ENCODE assay signal across 21 cellular contexts in genomic region chr1:98674075-98674781, GRCh38. TPM values are rescaled to one million over a fixed set of nuclear protein-coding genes. Genes with fewer than 3 reads are reported as not detected.
DNase-seq lines count a peak whose midpoint lies in the region; ATAC-seq, FAIRE-seq and TF ChIP-seq lines count a peak whose summit lies in the region.
"Had no signal": no experiment of that assay in that cellular context is flagged by ENCODE, and none has a peak within 500 bp of the region (broad histone marks: within the 10 kb centered on the region; RNA-seq: fewer than 3 reads in every experiment).

No MANE protein-coding gene starts in this region.

- RAD21 ChIA-PET in GM12878 (lab: Charles Lee; ENCODE audit: unreplicated experiment), result no interaction called here

- WGBS in GM12878 (ENCODE audit: insufficient coverage, insufficient replicate concordance, low lambda C conversion rate, missing lambda C conversion rate), result 2% methylated on average over 5 of the region's 5 CpGs

- H3K4me3 ChIP-seq in HEK293 (ENCODE audit: low read depth, low read length) (no peak overlapping the region), GM12878 (no peak overlapping the region), foreskin fibroblast (ENCODE audit: low read depth in 1 of 2, low read length in 2 of 2) (no peak overlapping the region)
- H3K4me3 ChIP-seq: right atrium auricular region had no signal

- no peaks in the 10 kb centered on the region for H3K36me3 ChIP-seq in HEK293 (ENCODE audit: control insufficient read depth in 2 of 2, insufficient read depth in 1 of 2, low read length in 2 of 2)
- no peaks in the 10 kb centered on the region for H3K36me3 ChIP-seq in GM12878 (ENCODE audit: control insufficient read depth in 2 of 2, insufficient read depth in 2 of 2, low read length in 1 of 2)
- H3K36me3 ChIP-seq: brain microvascular endothelial cell, right atrium auricular region had no signal

- peak; percentile 26; the same call in 1 of the 3 replicates for ATAC-seq in GM12878
- ATAC-seq: activated CD4-positive, CD25-positive, alpha-beta regulatory T cell treated with anti-CD3 and anti-CD28 coated beads, Interleukin-2, amount 50 U/mL, for 24 hours; HCT116; naive thymus-derived CD4-positive, alpha-beta T cell had no signal

- no peak for TF ChIP-seq RAD21 in GM12878 (IDR thresholded peaks at IDR 0.05; ENCODE audit: insufficient read depth, low read depth, low read length)

- BruUV-seq in GM12878 (replicated peaks; lab: Mats Ljungman, UMichigan), result no TSS peak

- H3K27ac ChIP-seq in HEK293 (ENCODE audit: extremely low read depth, low read depth, low read length) (no peak overlapping the region), GM12878 (ENCODE audit: control insufficient read depth, insufficient read depth) (no peak overlapping the region)
- H3K27ac ChIP-seq: brain microvascular endothelial cell, right atrium auricular region had no signal

- no peaks in the 10 kb centered on the region; a peak in 1 of 4 replicates for H3K27me3 ChIP-seq in GM12878 (replicated peaks in 1 of 2; ENCODE audit: control insufficient read depth in 2 of 2, insufficient read depth in 2 of 2, low read length in 1 of 2)
- H3K27me3 ChIP-seq: brain microvascular endothelial cell, right atrium auricular region had no signal

- H2AFZ ChIP-seq in GM12878 (ENCODE audit: control insufficient read depth, low read depth, low read length), result no peak overlapping the region

- no peak for TF ChIP-seq CTCF in HEK293 (tag by site-specific recombination; IDR thresholded peaks at IDR 0.05)
- no peak for TF ChIP-seq CTCF in GM12878 (IDR thresholded peaks at IDR 0.05 in 2 of 3, conservative IDR thresholded peaks at IDR 0.05 in 1 of 3; ENCODE audit: control insufficient read depth in 2 of 3, extremely low read depth in 1 of 3, insufficient read depth in 1 of 3, low read depth in 3 of 3, low read length in 3 of 3)
- TF ChIP-seq CTCF in foreskin fibroblast (IDR thresholded peaks at IDR 0.05; ENCODE audit: low read depth, low read length), result no peak

- SMC1A ChIA-PET in GM12878 (lab: Charles Lee; ENCODE audit: uncharacterized antibody, unreplicated experiment), result no interaction called here

- no peaks in the 10 kb centered on the region for H3K4me1 ChIP-seq in HEK293 (ENCODE audit: control insufficient read depth, insufficient read depth, low read length)
- H3K4me1 ChIP-seq in GM12878 (ENCODE audit: control insufficient read depth, insufficient read depth, low read length), result no peaks in the 10 kb centered on the region

- DNase-seq in EH (ENCODE audit: low read depth) (peak; percentile 59), GM12878 (ENCODE audit: low read depth, low spot score) (no peak), foreskin fibroblast (peak; percentile 25 to 55), Kasumi-1 (lab: John Stamatoyannopoulos, UW) (no peak), putamen (ENCODE audit: low spot score) (no peak), DMS53 treated with DMSO at 0.1 percent for 48 hours (lab: John Stamatoyannopoulos, UW; ENCODE audit: unreplicated experiment) (no peak)
- no peak for DNase-seq in activated naive CD4-positive, alpha-beta T cell (lab: John Stamatoyannopoulos, UW)
- DNase-seq: activated naive CD4-positive, alpha-beta T cell treated with anti-CD3 and anti-CD28 coated beads, Interleukin-2, amount 50 U/mL, for 16 hours; activated T-cell treated with anti-CD3 and anti-CD28 coated beads, Interleukin-2, amount 50 U/mL, for 24 hours; brain microvascular endothelial cell; Karpas-422; naive thymus-derived CD4-positive, alpha-beta T cell; NCI-H1105 treated with DMSO at 0.1 percent for 48 hours; NCI-H2107; NCI-H526 had no signal

- in situ Hi-C loops in GM12878 (cut with MboI), result no loop called here

- CTCF ChIA-PET in HEK293 (lab: Yijun Ruan, JAX) (no interaction called here), GM12878 (lab: Yijun Ruan, JAX) (interaction anchor here (1.1 kb wide), 1 partner anchor 169 kb away, joined by 3 read pairs; no protein-coding TSS in a partner anchor)

- TF ChIP-seq EP300 in GM12878 (IDR thresholded peaks at IDR 0.05; ENCODE audit: borderline replicate concordance in 1 of 2, control insufficient read depth in 1 of 2, low read depth in 2 of 2, low read length in 2 of 2), result no peak

- no peak overlapping the region for H3K4me2 ChIP-seq in GM12878 (ENCODE audit: control insufficient read depth, insufficient read depth)

- no peaks in the 10 kb centered on the region for H3K79me2 ChIP-seq in GM12878 (ENCODE audit: control insufficient read depth, insufficient read depth, low read length)

- intact Hi-C loops in GM12878 (cut with micrococcal nuclease; ENCODE audit: unreplicated experiment), result no loop called here

- no peak for FAIRE-seq in GM12878 (lab: Jason Lieb, UNC)
- FAIRE-seq: D721Med, HTR-8/SVneo had no signal

- H3K9me3 ChIP-seq in HEK293 (ENCODE audit: control insufficient read depth, insufficient read depth, low read depth, low read length) (no peaks in the 10 kb centered on the region), GM12878 (replicated peaks; ENCODE audit: control insufficient read depth, insufficient read depth, low read length) (no peaks in the 10 kb centered on the region)
- H3K9me3 ChIP-seq: right atrium auricular region had no signal

- POLR2A ChIA-PET in HEK293 (lab: Yijun Ruan, JAX) (no interaction called here), GM12878 (lab: Charles Lee) (no interaction called here)

- H4K20me1 ChIP-seq in GM12878 (ENCODE audit: control insufficient read depth, insufficient read depth), result no peaks in the 10 kb centered on the region

- no peak overlapping the region for H3K9ac ChIP-seq in GM12878 (ENCODE audit: control insufficient read depth, insufficient read depth, low read length)

- TF ChIP-seq POLR2A in GM12878 (IDR thresholded peaks at IDR 0.05; ENCODE audit: low read depth, low read length), result no peak

TF ChIP-seq in HEK293, 187 proteins besides CTCF, POLR2A, EP300 and RAD21 (continues in another document):
- peak; percentile 47; the same call in 1 of the 2 replicates for TF ChIP-seq ZNF366 (tag by site-specific recombination; conservative IDR thresholded peaks at IDR 0.05)

TF ChIP-seq in GM12878, 131 proteins besides CTCF, POLR2A, EP300 and RAD21:
- TF ChIP-seq NRF1 (conservative IDR thresholded peaks at IDR 0.05; ENCODE audit: low read depth, low read length) (no peak), POLR2AphosphoS2 (IDR thresholded peaks at IDR 0.05; ENCODE audit: low read depth, low read length) (no peak), ZNF217 (IDR thresholded peaks at IDR 0.05) (no peak), FOXK2 (IDR thresholded peaks at IDR 0.05) (no peak)

RNA-seq across cellular contexts. Expression of gene SNX7, which starts 12.7 kb away (rescaled TPM):
- total RNA-seq in GM12878 (2013; cell fraction: nucleolus; rRNA removed), result 0.58 and 0.59 TPM in 2 replicates
- total RNA-seq in GM12878 (2014; rRNA removed), result 0.23 and 0.71 TPM in 2 replicates
- total RNA-seq in GM12878 (2014; rRNA removed; fragmentation: Illumina TruSeq; extraction: Trizol), result 0.23 and 0.27 TPM in 2 replicates
- total RNA-seq in GM12878 (2021), result 0.19 and 0.31 TPM in 2 replicates
- polyA plus RNA-seq in GM12878 (2011; ENCODE audit: low read depth), result 0.22 TPM
- 0.81 and 1.1 TPM in 2 replicates for polyA plus RNA-seq in GM12878 (2011; rRNA removed)
- polyA plus RNA-seq in GM12878 (2011; cell fraction: cytosol; rRNA removed), result 0.24 and 2.9 TPM in 2 replicates
- polyA plus RNA-seq in GM12878 (2011; cell fraction: nucleus; rRNA removed), result 0.22 and 0.28 TPM in 2 replicates
- polyA plus RNA-seq in GM12878 (2012), result 0.22 and 0.34 TPM in 2 replicates
- 0.14 and 0.37 TPM in 2 replicates for polyA plus RNA-seq in GM12878 (2014; fragmentation: Illumina TruSeq; extraction: Trizol)
- polyA plus RNA-seq in GM12878 (2014; fragmentation: Nextera tagmentation; extraction: Ambion mirVana), result under 1 TPM; 0.26 to 0.52 TPM
- 0.14 and 0.32 TPM in 2 replicates for polyA plus RNA-seq in GM12878 (2014; rRNA removed)
- under 1 TPM; 0.77 to 0.82 TPM for polyA plus RNA-seq in GM12878 (2016; fragmentation: Nextera tagmentation; extraction: Ambion mirVana)
- polyA minus RNA-seq in GM12878 (2011; rRNA and poly(A)+ RNA removed), result 0.10 and 0.15 TPM in 2 replicates
- polyA minus RNA-seq in GM12878 (2011; cell fraction: cytosol; rRNA and poly(A)+ RNA removed), result not detected in 2 replicates
- polyA minus RNA-seq in GM12878 (2011; cell fraction: nucleus; rRNA and poly(A)+ RNA removed), result not detected in 2 replicates
- polyA plus RNA-seq: naive thymus-derived CD4-positive, alpha-beta T cell had no signal

Comparison
In these comparisons a context has a peak if more than half of its experiments do, and no peak if none do; other contexts are left out.
1. DNase-seq: peak in EH (single experiment) and foreskin fibroblast (2 of 2); none in GM12878 (single experiment), Kasumi-1 (0 of 2), putamen (single experiment), DMS53 treated with DMSO at 0.1 percent for 48 hours (single experiment) and activated naive CD4-positive, alpha-beta T cell (0 of 4).